ENCODE assay signal across 7 cellular contexts in genomic region chr6:29243044-29243443, GRCh38. TPM values are rescaled to one million over a fixed set of nuclear protein-coding genes. Genes with fewer than 3 reads are reported as not detected.
"Had no signal": no experiment of that assay in that cellular context is flagged by ENCODE, and none has a peak within 500 bp of the region (broad histone marks: within the 10 kb centered on the region; RNA-seq: fewer than 3 reads in every experiment).

No MANE protein-coding gene starts in this region.

RNA-seq across cellular contexts. Expression of gene OR14J1, which starts 58.5 kb away (rescaled TPM):
- total RNA-seq: GM23248, GM23338, H1, H4, H7, H9, HFFc6 had no signal
- polyA plus RNA-seq: GM23248, GM23338, H1 had no signal
